8 cellular contexts compared by ENCODE assay signal in genomic region chr10:133394801-133395221, GRCh38. TPM values are rescaled to one million over a fixed set of nuclear protein-coding genes. Genes with fewer than 3 reads are reported as not detected.
DNase-seq lines count a peak whose midpoint lies in the region; ATAC-seq, FAIRE-seq and TF ChIP-seq lines count a peak whose summit lies in the region.

No MANE protein-coding gene starts in this region.

- no peaks in the 10 kb centered on the region for H4K20me1 ChIP-seq in hepatocyte (ENCODE audit: insufficient read depth, poor library complexity, severe bottlenecking)

- TF ChIP-seq POLR2A in spleen (IDR thresholded peaks at IDR 0.05) = no peak

- DNase-seq in activated CD8-positive, alpha-beta memory T cell treated with anti-CD3 and anti-CD28 coated beads, Interleukin-2, amount 50 U/mL, for 48 hours = peak; percentile 62
- DNase-seq in hepatocyte (ENCODE audit: low spot score) (no peak), spleen (no peak), cerebellum (ENCODE audit: low spot score) (no peak), D721Med (ENCODE audit: insufficient read length, low spot score) (no peak)
- DNase-seq in activated CD4-positive, CD25-positive, alpha-beta regulatory T cell (lab: John Stamatoyannopoulos, UW) = no peak

- H3K27me3 ChIP-seq in hepatocyte (no peaks in the 10 kb centered on the region), spleen (replicated peaks in 1 of 7) (no peaks in the 10 kb centered on the region)

- peak overlapping the region; percentile 96 for H3K27ac ChIP-seq in hepatocyte
- peak overlapping the region; percentile 83 to 94 (median 86) for H3K27ac ChIP-seq in spleen

- peak overlapping the region; percentile 88 for H3K4me2 ChIP-seq in hepatocyte

- H2AFZ ChIP-seq in hepatocyte = peak overlapping the region; percentile 75

- no peaks in the 10 kb centered on the region for H3K9me2 ChIP-seq in hepatocyte (replicated peaks; ENCODE audit: insufficient read depth)

- H3K9me3 ChIP-seq in hepatocyte (ENCODE audit: low read depth) (no peaks in the 10 kb centered on the region), spleen (no peaks in the 10 kb centered on the region)

- 23% methylated on average over 21 of the region's 21 CpGs for WGBS in hepatocyte (ENCODE audit: low lambda C conversion rate, missing lambda C conversion rate)
- WGBS in spleen, 5 donors = 27 to 39% (median 32%) methylated on average over 20 to 21 of the region's 21 CpGs

- H3K79me2 ChIP-seq in hepatocyte = peaks cover 39% of the 10 kb centered on the region

- peak overlapping the region; percentile 89 for H3K4me3 ChIP-seq in hepatocyte
- H3K4me3 ChIP-seq in spleen = peak overlapping the region; percentile 67 to 94 (median 86)

- intact Hi-C loops in spleen (cut with DNase I; ENCODE audit: low total_unique reads) = no loop called here

- TF ChIP-seq CTCF in hepatocyte (IDR thresholded peaks at IDR 0.05; ENCODE audit: poor library complexity) = no peak
- no peak for TF ChIP-seq CTCF in spleen (IDR thresholded peaks at IDR 0.05 in 8 of 11, conservative IDR thresholded peaks at IDR 0.05 in 3 of 11)
- TF ChIP-seq CTCF in D721Med (IDR thresholded peaks at IDR 0.05; ENCODE audit: insufficient read depth, missing control alignments) = no peak

- H3K36me3 ChIP-seq in hepatocyte (replicated peaks; ENCODE audit: insufficient read depth, low read depth) = no peaks in the 10 kb centered on the region
- H3K36me3 ChIP-seq in spleen = peaks cover 0 to 48% (median 34%) of the 10 kb centered on the region in 6 donors

- ATAC-seq in HG03175 (IDR thresholded peaks at IDR 0.05; ENCODE audit: unreplicated experiment) = peak; percentile 5
- no peak for ATAC-seq in HG02840 (IDR thresholded peaks at IDR 0.05; ENCODE audit: low FRiP score, unreplicated experiment)

- H3K4me1 ChIP-seq in hepatocyte (ENCODE audit: insufficient read depth) (peaks cover 8% of the 10 kb centered on the region), spleen (peaks cover 22 to 79% (median 55%) of the 10 kb centered on the region in 6 donors)

- no peak for FAIRE-seq in D721Med (lab: Jason Lieb, UNC)

RNA-seq across cellular contexts. Expression of gene MTG1, which starts 0.9 kb away (rescaled TPM):
- total RNA-seq in hepatocyte (53.2 and 57.0 TPM in 2 replicates), spleen (10 to 100 TPM; 35.4 to 82.9 (median 63.7) TPM), cerebellum (22.3 TPM)
- polyA plus RNA-seq in hepatocyte (154 and 180 TPM in 2 replicates), spleen (100 to 1,000 TPM in 2 of 3 donors, 10 to 100 TPM in 1; 55.1 to 122 (median 101) TPM)

RNA-seq across cellular contexts. Expression of gene PAOX, which starts 15.7 kb away (rescaled TPM):
- total RNA-seq in hepatocyte (11.5 and 12.7 TPM in 2 replicates), spleen (10 to 100 TPM; 16.2 to 34.0 (median 22.8) TPM), cerebellum (7.1 TPM)
- polyA plus RNA-seq in hepatocyte (19.6 and 27.6 TPM in 2 replicates), spleen (10 to 100 TPM; 15.4 to 26.0 (median 19.3) TPM)

RNA-seq across cellular contexts. Expression of gene ECHS1, which starts 21.7 kb away (rescaled TPM):
- 146 TPM in 2 replicates for total RNA-seq in hepatocyte
- 167 and 204 TPM in 2 replicates for polyA plus RNA-seq in hepatocyte
- 10 to 100 TPM; 29.8 to 46.2 (median 44.8) TPM for total RNA-seq in spleen
- polyA plus RNA-seq in spleen = 10 to 100 TPM; 54.8 to 81.2 (median 62.7) TPM
- 23.7 TPM for total RNA-seq in cerebellum

RNA-seq across cellular contexts. Expression of gene SPRN, which starts 29.6 kb away (rescaled TPM):
- total RNA-seq in hepatocyte (0.28 and 0.97 TPM in 2 replicates), spleen (under 1 TPM in 3 of 7 donors, not detected in 4; 0.14 to 0.22 (median 0.14) TPM), cerebellum (5.5 TPM)
- polyA plus RNA-seq in hepatocyte (2.6 and 2.7 TPM in 2 replicates), spleen (under 1 TPM; 0.20 to 0.58 (median 0.41) TPM)

RNA-seq across cellular contexts. Expression of gene FUOM, which starts 37.0 kb away (rescaled TPM):
- 17.3 and 34.6 TPM in 2 replicates for total RNA-seq in hepatocyte
- 31.1 and 35.0 TPM in 2 replicates for polyA plus RNA-seq in hepatocyte
- total RNA-seq in spleen = 10 to 100 TPM; 25.3 to 36.5 (median 27.7) TPM
- polyA plus RNA-seq in spleen = 10 to 100 TPM; 43.8 to 79.6 (median 47.9) TPM
- total RNA-seq in cerebellum = 2.6 TPM
